In genomic region chr16:89996178-89996489, GRCh38 we compare ENCODE assay signal across 1 cellular context.
TF ChIP-seq lines count a peak whose summit lies in the region.

No MANE protein-coding gene starts in this region.

TF ChIP-seq in K562, 482 proteins besides CTCF, POLR2A, EP300 and RAD21 (continued from another document):
- TF ChIP-seq MGA (IDR thresholded peaks at IDR 0.05) (no peak), ATF7 (IDR thresholded peaks at IDR 0.05) (0 out of 2 replicates have a peak, but pooled peaks have one; percentile 5), SIRT6 (IDR thresholded peaks at IDR 0.05; ENCODE audit: low read depth, low read length) (no peak), NFATC3 (IDR thresholded peaks at IDR 0.05) (peak; percentile 46; the same call in 1 of the 2 replicates), SMAD1 (IDR thresholded peaks at IDR 0.05; ENCODE audit: low read depth, low read length, partially characterized antibody) (no peak), GABPB2 (CRISPR knock-in tag; conservative IDR thresholded peaks at IDR 0.05) (no peak), NEUROD1 (IDR thresholded peaks at IDR 0.05; ENCODE audit: borderline replicate concordance, low read depth, low read length, partially characterized antibody) (no peak), TAL1 (IDR thresholded peaks at IDR 0.05) (no peak), WHSC1 (IDR thresholded peaks at IDR 0.05; ENCODE audit: low read length) (no peak)
